In the genomic region with DNA sequence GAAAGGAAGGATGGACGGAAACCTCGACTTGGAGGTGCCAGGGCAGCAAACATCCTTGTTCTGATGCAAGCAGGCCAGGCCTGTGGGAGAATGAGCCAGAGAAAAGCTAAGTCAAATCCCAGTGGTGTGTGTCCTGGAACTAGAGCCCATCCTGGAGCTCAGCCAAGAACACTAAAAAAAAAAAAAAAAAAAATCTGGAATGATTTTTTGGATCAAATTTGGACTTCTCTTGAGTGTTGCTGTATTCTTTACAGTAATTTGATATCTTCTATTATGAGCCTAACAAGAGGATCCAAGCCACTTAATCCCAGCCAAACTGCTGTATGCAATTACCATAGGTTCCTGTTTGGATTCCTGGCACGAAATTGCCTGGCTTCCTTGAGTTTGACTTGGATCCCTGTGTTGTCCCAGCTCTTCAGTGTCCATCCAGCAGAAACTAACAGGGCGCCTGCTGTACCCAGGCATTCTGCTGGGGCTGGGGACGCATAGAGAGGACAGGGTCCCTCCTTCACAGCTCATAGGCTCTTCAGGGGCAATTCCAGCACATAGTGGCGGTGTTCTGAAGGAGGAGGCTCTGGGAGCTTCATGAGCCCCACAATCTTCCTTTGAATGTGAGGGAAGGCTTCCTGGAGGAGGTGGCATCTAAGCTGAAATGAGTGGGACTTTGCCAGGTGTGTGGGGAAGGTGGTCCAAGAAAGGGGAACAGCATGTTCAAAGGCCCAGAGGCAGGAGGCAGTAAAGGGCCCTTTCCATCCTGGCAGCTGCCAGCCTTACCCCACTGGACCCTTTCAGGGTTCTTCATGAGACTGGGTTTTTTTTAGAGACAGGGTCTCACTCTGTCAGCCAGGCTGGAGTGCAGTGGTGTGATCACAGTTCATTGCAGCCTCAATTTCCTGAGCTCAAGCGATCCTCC, we compare ENCODE assay signal across 6 cellular contexts. TPM values are rescaled to one million over a fixed set of nuclear protein-coding genes. Genes with fewer than 3 reads are reported as not detected.
DNase-seq lines count a peak whose midpoint lies in the region; ATAC-seq lines count a peak whose summit lies in the region.

No MANE protein-coding gene starts in this region.

- peaks cover 0 to 2% of the 10 kb centered on the region in 2 donors for H3K4me1 ChIP-seq in esophagus (ENCODE audit: control insufficient read depth in 2 of 2, insufficient read depth in 2 of 2, low read length in 1 of 2)

- H3K36me3 ChIP-seq in esophagus (ENCODE audit: control insufficient read depth in 2 of 2, insufficient read depth in 2 of 2, low read length in 1 of 2): peaks cover 0 to 24% of the 10 kb centered on the region in 2 donors

- H3K4me3 ChIP-seq in esophagus (ENCODE audit: low read depth in 1 of 2, low read length in 2 of 2): no peak overlapping the region

- DNase-seq in NCI-H2029 (lab: John Stamatoyannopoulos, UW) (peak; percentile 85), stromal cell of bone marrow (ENCODE audit: low read depth) (peak; percentile 91), HuH-7.5 (ENCODE audit: low spot score) (no peak)

- H3K27ac ChIP-seq in esophagus (ENCODE audit: low read depth in 2 of 2, low read length in 1 of 2): peak overlapping the region; percentile 55 to 74

- no peak for ATAC-seq in GM21381 (IDR thresholded peaks at IDR 0.05; ENCODE audit: unreplicated experiment)
- ATAC-seq in HG03095 (IDR thresholded peaks at IDR 0.05; ENCODE audit: unreplicated experiment): no peak

- no peaks in the 10 kb centered on the region for H3K27me3 ChIP-seq in esophagus (ENCODE audit: control insufficient read depth in 1 of 2, insufficient read depth in 2 of 2, low read length in 2 of 2)

- H3K9me3 ChIP-seq in esophagus (ENCODE audit: control insufficient read depth in 2 of 2, insufficient read depth in 1 of 2, low read depth in 1 of 2, low read length in 1 of 2): no peaks in the 10 kb centered on the region

- 48 to 65% methylated on average over 7 of the region's 7 CpGs for WGBS in esophagus, 2 donors

RNA-seq across cellular contexts. Expression of gene EPHX1, which starts 24.7 kb away (rescaled TPM):
- 10 to 100 TPM; 62.5 to 90.7 TPM for polyA plus RNA-seq in esophagus

RNA-seq across cellular contexts. Expression of gene TMEM63A, which starts 47.5 kb away (rescaled TPM):
- polyA plus RNA-seq in esophagus: 10 to 100 TPM; 11.2 to 34.9 TPM

RNA-seq across cellular contexts. Expression of gene LEFTY1, which starts 54.3 kb away (rescaled TPM):
- under 1 TPM; 0.02 to 0.10 TPM for polyA plus RNA-seq in esophagus

RNA-seq across cellular contexts. Expression of gene SRP9, which starts 57.0 kb away (rescaled TPM):
- polyA plus RNA-seq in esophagus: 100 to 1,000 TPM; 129 to 158 TPM
